ENCODE assay signal across 8 cellular contexts in genomic region chr1:1324524-1325287, GRCh38. TPM values are rescaled to one million over a fixed set of nuclear protein-coding genes. Genes with fewer than 3 reads are reported as not detected.
DNase-seq lines count a peak whose midpoint lies in the region; ATAC-seq and TF ChIP-seq lines count a peak whose summit lies in the region.

Gene CPTP (plus strand): TSS chr1:1324802. CDS start chr1:1326911, 2,109 bp downstream.
Gene INTS11 (minus strand): TSS chr1:1324660. CDS start chr1:1324608, 52 bp downstream.

- ATAC-seq in GM19023 (IDR thresholded peaks at IDR 0.05; ENCODE audit: unreplicated experiment) (peak; percentile 71), HG03196 (IDR thresholded peaks at IDR 0.05; ENCODE audit: unreplicated experiment) (peak; percentile 64), left lobe of liver (peak; percentile 85)

- peak within 1 kb of the TSS; percentile 92 for H3K27ac Mint-ChIP-seq in activated CD4-positive, alpha-beta T cell treated with anti-CD3 and anti-CD28 coated beads, Interleukin-2, amount 10 ng/mL, durations not matched to agents 24 days and 14 days

- H3K27me3 Mint-ChIP-seq in activated CD4-positive, alpha-beta T cell treated with anti-CD3 and anti-CD28 coated beads, Interleukin-2, amount 10 ng/mL, durations not matched to agents 24 days and 14 days, result no peaks in the 10 kb centered on the region

- H3K4me3 ChIP-seq in AG10803 (ENCODE audit: low read length) (peak within 1 kb of the TSS; percentile 72), coronary artery (peak within 1 kb of the TSS; percentile 100)

- DNase-seq in AG10803 (ENCODE audit: low read depth) (peak; percentile 85), NCI-H526 treated with DMSO at 0.1 percent for 48 hours (lab: John Stamatoyannopoulos, UW) (peak; percentile 73), coronary artery (ENCODE audit: low spot score) (peak; percentile 92), left lobe of liver (ENCODE audit: low spot score) (peak; percentile 96)
- peak; percentile 99 for DNase-seq in activated CD4-positive, alpha-beta T cell treated with anti-CD3 and anti-CD28 coated beads, Interleukin-2, amount 10 ng/mL, durations not matched to agents 24 days and 14 days
- peak; percentile 96 to 97 for DNase-seq in stimulated activated CD4-positive, alpha-beta T cell treated with anti-CD3 and anti-CD28 coated beads, Interleukin-2, amount 100 ng/mL, for 24 hours

- H3K9me3 Mint-ChIP-seq in activated CD4-positive, alpha-beta T cell treated with anti-CD3 and anti-CD28 coated beads, Interleukin-2, amount 10 ng/mL, durations not matched to agents 24 days and 14 days, result no peaks in the 10 kb centered on the region

- H3K4me1 Mint-ChIP-seq in activated CD4-positive, alpha-beta T cell treated with anti-CD3 and anti-CD28 coated beads, Interleukin-2, amount 10 ng/mL, durations not matched to agents 24 days and 14 days, result peaks cover 18% of the 10 kb centered on the region

- peak within 1 kb of the TSS; percentile 92 for H3K4me3 Mint-ChIP-seq in activated CD4-positive, alpha-beta T cell treated with anti-CD3 and anti-CD28 coated beads, Interleukin-2, amount 10 ng/mL, durations not matched to agents 24 days and 14 days

- intact Hi-C loops in activated CD4-positive, alpha-beta T cell treated with anti-CD3 and anti-CD28 coated beads, Interleukin-2, amount 10 ng/mL, durations not matched to agents 24 days and 14 days (cut with micrococcal nuclease), result loop anchor here (2.0 kb wide), 2 partner anchors 16 to 24 kb away; partner anchors contain the start of genes DVL1 and PUSL1

- TF ChIP-seq CTCF in AG10803 (conservative IDR thresholded peaks at IDR 0.05; ENCODE audit: low read length), result no peak
- no peak for TF ChIP-seq CTCF in coronary artery (IDR thresholded peaks at IDR 0.05)

- H3K27ac ChIP-seq in coronary artery, result peak within 1 kb of the TSS; percentile 81 to 96

- peaks cover 16% of the 10 kb centered on the region for H3K36me3 Mint-ChIP-seq in activated CD4-positive, alpha-beta T cell treated with anti-CD3 and anti-CD28 coated beads, Interleukin-2, amount 10 ng/mL, durations not matched to agents 24 days and 14 days (ENCODE audit: low read depth)

RNA-seq across cellular contexts. Expression of gene CPTP, which starts in this region (rescaled TPM):
- 11.5 and 12.3 TPM in 2 replicates for total RNA-seq in activated CD4-positive, alpha-beta T cell treated with anti-CD3 and anti-CD28 coated beads, Interleukin-2, amount 10 ng/mL, durations not matched to agents 24 days and 14 days
- 40.0 TPM for total RNA-seq in left lobe of liver

RNA-seq across cellular contexts. Expression of gene INTS11, which starts in this region (rescaled TPM):
- total RNA-seq in activated CD4-positive, alpha-beta T cell treated with anti-CD3 and anti-CD28 coated beads, Interleukin-2, amount 10 ng/mL, durations not matched to agents 24 days and 14 days, result 145 TPM in 2 replicates
- 42.4 TPM for total RNA-seq in left lobe of liver

Comparison
In these comparisons a context has a peak if more than half of its experiments do, and no peak if none do; other contexts are left out.
1. Peak in every context shown above with its lines: DNase-seq, ATAC-seq, H3K4me3 ChIP-seq and H3K27ac ChIP-seq.